9 cellular contexts compared by ENCODE assay signal in the genomic region with DNA sequence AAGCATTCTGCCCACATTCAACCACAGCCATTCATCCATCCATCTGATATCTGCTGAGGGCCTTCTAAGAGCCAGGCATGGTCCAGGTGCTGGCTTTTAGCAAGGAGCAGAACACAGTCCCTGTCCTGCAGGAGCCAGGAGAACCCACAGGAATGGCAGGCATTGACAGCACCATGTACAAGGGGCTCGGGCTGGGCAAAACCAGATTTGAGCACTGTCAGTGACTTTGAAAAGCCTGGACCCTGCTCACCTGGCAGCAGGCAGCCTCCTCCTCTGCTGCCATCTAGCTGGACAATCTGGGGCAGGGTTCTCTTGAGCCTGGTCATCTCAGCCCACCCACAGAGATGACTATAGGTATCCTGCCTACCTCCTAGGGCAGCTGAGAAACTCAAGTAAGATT.
DNase-seq lines count a peak whose midpoint lies in the region; ATAC-seq, FAIRE-seq and TF ChIP-seq lines count a peak whose summit lies in the region.
"Had no signal": no experiment of that assay in that cellular context is flagged by ENCODE, and none has a peak within 500 bp of the region (broad histone marks: within the 10 kb centered on the region; RNA-seq: fewer than 3 reads in every experiment).

No MANE protein-coding gene starts in this region.

- no peaks in the 10 kb centered on the region for H3K4me1 Mint-ChIP-seq in activated CD8-positive, alpha-beta memory T cell treated with anti-CD3 and anti-CD28 coated beads, Interleukin-2, amount 10 ng/mL, durations not matched to agents 7 days and 5 days
- peaks cover 72% of the 10 kb centered on the region for H3K4me1 Mint-ChIP-seq in brain

- no peaks in the 10 kb centered on the region for H3K36me3 Mint-ChIP-seq in activated CD8-positive, alpha-beta memory T cell treated with anti-CD3 and anti-CD28 coated beads, Interleukin-2, amount 10 ng/mL, durations not matched to agents 7 days and 5 days
- H3K36me3 Mint-ChIP-seq in brain: no peaks in the 10 kb centered on the region

- H3K9me3 ChIP-seq in liver (ENCODE audit: control insufficient read depth in 4 of 4, low read length in 3 of 4) (no peaks in the 10 kb centered on the region), spleen (no peaks in the 10 kb centered on the region)

- H3K4me1 ChIP-seq in liver (ENCODE audit: control insufficient read depth in 4 of 4, insufficient read depth in 4 of 4, low read length in 3 of 4) (peaks cover 4 to 23% (median 12%) of the 10 kb centered on the region in 4 donors), spleen (peaks cover 0 to 55% (median 20%) of the 10 kb centered on the region in 6 donors)

- H3K9ac ChIP-seq in liver (ENCODE audit: low read depth in 1 of 2, low read length in 2 of 2): no peak overlapping the region

- H3K36me3 ChIP-seq in liver (ENCODE audit: control insufficient read depth in 4 of 4, insufficient read depth in 3 of 4, low read depth in 1 of 4, low read length in 3 of 4) (no peaks in the 10 kb centered on the region), spleen (no peaks in the 10 kb centered on the region)

- WGBS in liver: 74% methylated on average over 1 of the region's 1 CpG
- WGBS in spleen, 5 donors: 71 to 93% (median 87%) methylated on average over 1 of the region's 1 CpG; no CpG with 5 or more reads in 1 of the 5 donors

- H3K27me3 ChIP-seq in liver (ENCODE audit: control insufficient read depth in 4 of 4, insufficient read depth in 4 of 4, low read length in 3 of 4): no peaks in the 10 kb centered on the region
- H3K27me3 ChIP-seq in spleen (replicated peaks in 1 of 7): no peaks in the 10 kb centered on the region

- no peak overlapping the region for H3K27ac ChIP-seq in liver (ENCODE audit: low read depth in 1 of 2, low read length in 2 of 2)
- H3K27ac ChIP-seq in spleen: no peak overlapping the region

- TF ChIP-seq CTCF in brain (conservative IDR thresholded peaks at IDR 0.05): peak in 1 of 2 experiments; percentile 29
- TF ChIP-seq CTCF in liver (IDR thresholded peaks at IDR 0.05; ENCODE audit: low read depth, low read length, missing input control): peak; percentile 40
- no peak for TF ChIP-seq CTCF in spleen (IDR thresholded peaks at IDR 0.05 in 8 of 11, conservative IDR thresholded peaks at IDR 0.05 in 3 of 11)

- intact Hi-C loops in spleen (cut with DNase I; ENCODE audit: low total_unique reads): no loop called here

- TF ChIP-seq RAD21 in liver (IDR thresholded peaks at IDR 0.05): peak; percentile 87 to 89

- H3K4me3 ChIP-seq in liver (ENCODE audit: low read depth in 1 of 3, low read length in 3 of 3) (no peak overlapping the region), spleen (no peak overlapping the region)

- ATAC-seq in activated CD8-positive, alpha-beta memory T cell treated with anti-CD3 and anti-CD28 coated beads, Interleukin-2, amount 10 ng/mL, durations not matched to agents 7 days and 5 days: no peak
- no peak for ATAC-seq in stimulated activated naive CD8-positive, alpha-beta T cell treated with anti-CD3 and anti-CD28 coated beads, Interleukin-15, Interleukin-2, amounts not matched to agents 100 U/mL and 50 U/mL, for 24 hours
- no peak for ATAC-seq in esophagus mucosa

- H3K4me3 Mint-ChIP-seq in activated CD8-positive, alpha-beta memory T cell treated with anti-CD3 and anti-CD28 coated beads, Interleukin-2, amount 10 ng/mL, durations not matched to agents 7 days and 5 days: no peak overlapping the region
- peak overlapping the region in 2 of 5 experiments; percentile 14 to 62 for H3K4me3 Mint-ChIP-seq in brain

- H3K9me3 Mint-ChIP-seq in activated CD8-positive, alpha-beta memory T cell treated with anti-CD3 and anti-CD28 coated beads, Interleukin-2, amount 10 ng/mL, durations not matched to agents 7 days and 5 days (ENCODE audit: low read depth): no peaks in the 10 kb centered on the region
- H3K9me3 Mint-ChIP-seq in brain: peaks cover 0 to 5% (median 0%) of the 10 kb centered on the region in 5 experiments

- CTCF ChIA-PET in activated CD8-positive, alpha-beta memory T cell treated with anti-CD3 and anti-CD28 coated beads, Interleukin-2, amount 10 ng/mL, durations not matched to agents 7 days and 5 days (lab: Charles Lee): interaction anchor here (1.1 kb wide), 1 partner anchor 9 kb away, joined by 3 read pairs; no protein-coding TSS in a partner anchor

- peak; percentile 74 for FAIRE-seq in urothelium cell line (lab: Jason Lieb, UNC)

- no peak for TF ChIP-seq POLR2A in spleen (IDR thresholded peaks at IDR 0.05)

- no peaks in the 10 kb centered on the region for H3K27me3 Mint-ChIP-seq in activated CD8-positive, alpha-beta memory T cell treated with anti-CD3 and anti-CD28 coated beads, Interleukin-2, amount 10 ng/mL, durations not matched to agents 7 days and 5 days
- H3K27me3 Mint-ChIP-seq in brain: no peaks in the 10 kb centered on the region

- peak; percentile 22 for DNase-seq in activated CD8-positive, alpha-beta memory T cell treated with anti-CD3 and anti-CD28 coated beads, Interleukin-2, amount 10 ng/mL, durations not matched to agents 7 days and 5 days
- no peak for DNase-seq in activated CD8-positive, alpha-beta memory T cell treated with anti-CD3 and anti-CD28 coated beads, Interleukin-2, amount 50 U/mL, for 48 hours
- DNase-seq in urothelium cell line (ENCODE audit: low spot score) (no peak), spleen (no peak)
- DNase-seq in stimulated activated naive CD8-positive, alpha-beta T cell treated with anti-CD3 and anti-CD28 coated beads, Interleukin-15, Interleukin-2, amounts not matched to agents 100 U/mL and 50 U/mL, for 24 hours: no peak
- DNase-seq: cortex of kidney had no signal

- no peak overlapping the region for H3K27ac Mint-ChIP-seq in activated CD8-positive, alpha-beta memory T cell treated with anti-CD3 and anti-CD28 coated beads, Interleukin-2, amount 10 ng/mL, durations not matched to agents 7 days and 5 days
- H3K27ac Mint-ChIP-seq in brain: peak overlapping the region; percentile 82 to 96 (median 89)

TF ChIP-seq in liver, 16 proteins besides CTCF, POLR2A, EP300 and RAD21:
- TF ChIP-seq JUND (IDR thresholded peaks at IDR 0.05) (no peak), NR2F2 (IDR thresholded peaks at IDR 0.05) (no peak), HNF4A (conservative IDR thresholded peaks at IDR 0.05) (no peak), YY1 (IDR thresholded peaks at IDR 0.05) (no peak), EGR1 (IDR thresholded peaks at IDR 0.05; ENCODE audit: low read depth in 2 of 2) (no peak), SP1 (IDR thresholded peaks at IDR 0.05) (no peak), FOXA2 (IDR thresholded peaks at IDR 0.05) (no peak), FOXA1 (IDR thresholded peaks at IDR 0.05) (no peak), TAF1 (conservative IDR thresholded peaks at IDR 0.05) (no peak), HNF4G (IDR thresholded peaks at IDR 0.05) (no peak), GABPA (IDR thresholded peaks at IDR 0.05 in 1 of 2, conservative IDR thresholded peaks at IDR 0.05 in 1 of 2) (no peak), RXRA (IDR thresholded peaks at IDR 0.05) (no peak)
- TF ChIP-seq, protein P1, sequence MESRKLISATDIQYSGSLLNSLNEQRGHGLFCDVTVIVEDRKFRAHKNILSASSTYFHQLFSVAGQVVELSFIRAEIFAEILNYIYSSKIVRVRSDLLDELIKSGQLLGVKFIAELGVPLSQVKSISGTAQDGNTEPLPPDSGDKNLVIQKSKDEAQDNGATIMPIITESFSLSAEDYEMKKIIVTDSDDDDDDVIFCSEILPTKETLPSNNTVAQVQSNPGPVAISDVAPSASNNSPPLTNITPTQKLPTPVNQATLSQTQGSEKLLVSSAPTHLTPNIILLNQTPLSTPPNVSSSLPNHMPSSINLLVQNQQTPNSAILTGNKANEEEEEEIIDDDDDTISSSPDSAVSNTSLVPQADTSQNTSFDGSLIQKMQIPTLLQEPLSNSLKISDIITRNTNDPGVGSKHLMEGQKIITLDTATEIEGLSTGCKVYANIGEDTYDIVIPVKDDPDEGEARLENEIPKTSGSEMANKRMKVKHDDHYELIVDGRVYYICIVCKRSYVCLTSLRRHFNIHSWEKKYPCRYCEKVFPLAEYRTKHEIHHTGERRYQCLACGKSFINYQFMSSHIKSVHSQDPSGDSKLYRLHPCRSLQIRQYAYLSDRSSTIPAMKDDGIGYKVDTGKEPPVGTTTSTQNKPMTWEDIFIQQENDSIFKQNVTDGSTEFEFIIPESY (IDR thresholded peaks at IDR 0.05): no peak
- TF ChIP-seq, protein P2, sequence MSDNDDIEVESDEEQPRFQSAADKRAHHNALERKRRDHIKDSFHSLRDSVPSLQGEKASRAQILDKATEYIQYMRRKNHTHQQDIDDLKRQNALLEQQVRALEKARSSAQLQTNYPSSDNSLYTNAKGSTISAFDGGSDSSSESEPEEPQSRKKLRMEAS (IDR thresholded peaks at IDR 0.05): no peak
- TF ChIP-seq, protein P3, sequence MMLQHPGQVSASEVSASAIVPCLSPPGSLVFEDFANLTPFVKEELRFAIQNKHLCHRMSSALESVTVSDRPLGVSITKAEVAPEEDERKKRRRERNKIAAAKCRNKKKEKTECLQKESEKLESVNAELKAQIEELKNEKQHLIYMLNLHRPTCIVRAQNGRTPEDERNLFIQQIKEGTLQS (IDR thresholded peaks at IDR 0.05): no peak
- TF ChIP-seq, protein P4, sequence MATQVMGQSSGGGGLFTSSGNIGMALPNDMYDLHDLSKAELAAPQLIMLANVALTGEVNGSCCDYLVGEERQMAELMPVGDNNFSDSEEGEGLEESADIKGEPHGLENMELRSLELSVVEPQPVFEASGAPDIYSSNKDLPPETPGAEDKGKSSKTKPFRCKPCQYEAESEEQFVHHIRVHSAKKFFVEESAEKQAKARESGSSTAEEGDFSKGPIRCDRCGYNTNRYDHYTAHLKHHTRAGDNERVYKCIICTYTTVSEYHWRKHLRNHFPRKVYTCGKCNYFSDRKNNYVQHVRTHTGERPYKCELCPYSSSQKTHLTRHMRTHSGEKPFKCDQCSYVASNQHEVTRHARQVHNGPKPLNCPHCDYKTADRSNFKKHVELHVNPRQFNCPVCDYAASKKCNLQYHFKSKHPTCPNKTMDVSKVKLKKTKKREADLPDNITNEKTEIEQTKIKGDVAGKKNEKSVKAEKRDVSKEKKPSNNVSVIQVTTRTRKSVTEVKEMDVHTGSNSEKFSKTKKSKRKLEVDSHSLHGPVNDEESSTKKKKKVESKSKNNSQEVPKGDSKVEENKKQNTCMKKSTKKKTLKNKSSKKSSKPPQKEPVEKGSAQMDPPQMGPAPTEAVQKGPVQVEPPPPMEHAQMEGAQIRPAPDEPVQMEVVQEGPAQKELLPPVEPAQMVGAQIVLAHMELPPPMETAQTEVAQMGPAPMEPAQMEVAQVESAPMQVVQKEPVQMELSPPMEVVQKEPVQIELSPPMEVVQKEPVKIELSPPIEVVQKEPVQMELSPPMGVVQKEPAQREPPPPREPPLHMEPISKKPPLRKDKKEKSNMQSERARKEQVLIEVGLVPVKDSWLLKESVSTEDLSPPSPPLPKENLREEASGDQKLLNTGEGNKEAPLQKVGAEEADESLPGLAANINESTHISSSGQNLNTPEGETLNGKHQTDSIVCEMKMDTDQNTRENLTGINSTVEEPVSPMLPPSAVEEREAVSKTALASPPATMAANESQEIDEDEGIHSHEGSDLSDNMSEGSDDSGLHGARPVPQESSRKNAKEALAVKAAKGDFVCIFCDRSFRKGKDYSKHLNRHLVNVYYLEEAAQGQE (IDR thresholded peaks at IDR 0.05): no peak
